In genomic region chr9:87973791-87974292, GRCh38 we compare ENCODE assay signal across 9 cellular contexts. TPM values are rescaled to one million over a fixed set of nuclear protein-coding genes. Genes with fewer than 3 reads are reported as not detected.
DNase-seq lines count a peak whose midpoint lies in the region; ATAC-seq and TF ChIP-seq lines count a peak whose summit lies in the region.
"Had no signal": no experiment of that assay in that cellular context is flagged by ENCODE, and none has a peak within 500 bp of the region (broad histone marks: within the 10 kb centered on the region; RNA-seq: fewer than 3 reads in every experiment).

No MANE protein-coding gene starts in this region.

- H2BK15ac ChIP-seq in neuronal stem cell (ENCODE audit: low read length), result no peak overlapping the region

- no peak for DNase-seq in CD8-positive, alpha-beta T cell
- DNase-seq in NT2/D1 (ENCODE audit: low read depth, low spot score), result no peak
- no peak for DNase-seq in endothelial cell (ENCODE audit: low spot score)
- DNase-seq in neuronal stem cell (ENCODE audit: low spot score), result peak; percentile 12
- no peak for DNase-seq in NCI-H526 treated with DMSO at 0.1 percent for 48 hours (lab: John Stamatoyannopoulos, UW)
- no peak for DNase-seq in dermis blood vessel endothelial cell

- H3K4me2 ChIP-seq in neuronal stem cell (ENCODE audit: insufficient read depth, low read length, poor library complexity, severe bottlenecking), result peak overlapping the region; percentile 89

- H3K23ac ChIP-seq in neuronal stem cell (ENCODE audit: low read depth, low read length, poor library complexity), result no peak overlapping the region

- no peaks in the 10 kb centered on the region for H3K9me3 Mint-ChIP-seq in CD8-positive, alpha-beta T cell
- no peaks in the 10 kb centered on the region for H3K9me3 Mint-ChIP-seq in endothelial cell (ENCODE audit: unreplicated experiment)

- no peak overlapping the region for H3K14ac ChIP-seq in neuronal stem cell (ENCODE audit: low read length)

- H4K8ac ChIP-seq in neuronal stem cell (ENCODE audit: low read depth, low read length), result no peak overlapping the region

- peaks cover 30% of the 10 kb centered on the region for H3K4me1 Mint-ChIP-seq in CD8-positive, alpha-beta T cell (ENCODE audit: low read depth)
- peaks cover 3% of the 10 kb centered on the region for H3K4me1 Mint-ChIP-seq in endothelial cell (ENCODE audit: unreplicated experiment)

- H2AK5ac ChIP-seq in neuronal stem cell (ENCODE audit: low read depth, low read length), result no peak overlapping the region

- CTCF ChIA-PET in CD8-positive, alpha-beta T cell (lab: Charles Lee), result no interaction called here

- no peak overlapping the region for H2BK12ac ChIP-seq in neuronal stem cell (ENCODE audit: low read length)

- no peak overlapping the region for H4K91ac ChIP-seq in neuronal stem cell (ENCODE audit: low read depth, low read length, poor library complexity)

- peak overlapping the region; percentile 31 for H2BK120ac ChIP-seq in neuronal stem cell (ENCODE audit: low read depth, low read length)

- H3K27ac Mint-ChIP-seq in CD8-positive, alpha-beta T cell, result peak overlapping the region; percentile 99
- peak overlapping the region; percentile 49 for H3K27ac Mint-ChIP-seq in endothelial cell (ENCODE audit: unreplicated experiment)

- H3K9me3 ChIP-seq in CD8-positive, alpha-beta T cell (ENCODE audit: low read length), result no peaks in the 10 kb centered on the region
- H3K9me3 ChIP-seq in NT2/D1 (ENCODE audit: insufficient read depth, low read length) (no peaks in the 10 kb centered on the region), neuronal stem cell (replicated peaks in 1 of 2; ENCODE audit: control insufficient read depth in 2 of 2, insufficient read depth in 1 of 2, low read depth in 1 of 2, low read length in 2 of 2) (no peaks in the 10 kb centered on the region)

- H3K9ac ChIP-seq in NT2/D1 (ENCODE audit: insufficient read length, low read depth) (peak overlapping the region; percentile 79), neuronal stem cell (ENCODE audit: low read depth, low read length, poor library complexity) (peak overlapping the region; percentile 56)

- no peaks in the 10 kb centered on the region for H3K27me3 Mint-ChIP-seq in CD8-positive, alpha-beta T cell (ENCODE audit: low read depth)
- peaks cover 8% of the 10 kb centered on the region for H3K27me3 Mint-ChIP-seq in endothelial cell (ENCODE audit: unreplicated experiment)

- intact Hi-C loops in CD8-positive, alpha-beta T cell (cut with DNase I, micrococcal nuclease), result loop anchor here (1.0 to 10.0 kb wide), 5 partner anchors 351 to 1689 kb away; partner anchors contain the start of genes CKS2 (in 1 of the 2), ISCA1 (in 1 of the 2), SPIN1 (in 1 of the 2) and TUT7 (in 1 of the 2)

- no peak overlapping the region for H2BK5ac ChIP-seq in neuronal stem cell (ENCODE audit: low read length)

- no CpG with 5 or more reads among the region's 18 CpGs for WGBS in neuronal stem cell (ENCODE audit: extremely low coverage in 2 of 2, insufficient read length in 2 of 2, insufficient replicate concordance in 1 of 2), 2 donors

- peak overlapping the region; percentile 4 for H3K18ac ChIP-seq in neuronal stem cell (ENCODE audit: low read length)

- no peaks in the 10 kb centered on the region for H3K27me3 ChIP-seq in CD8-positive, alpha-beta T cell (ENCODE audit: insufficient read depth, low read length)
- H3K27me3 ChIP-seq in NT2/D1 (ENCODE audit: insufficient read depth, insufficient read length) (no peaks in the 10 kb centered on the region), neuronal stem cell (ENCODE audit: control insufficient read depth in 3 of 3, insufficient read depth in 3 of 3, low read depth in 1 of 3, low read length in 3 of 3) (no peaks in the 10 kb centered on the region)

- ATAC-seq in CD8-positive, alpha-beta T cell, result no peak
- ATAC-seq in GM19351 (IDR thresholded peaks at IDR 0.05; ENCODE audit: unreplicated experiment), result no peak
- ATAC-seq in GM21619 (IDR thresholded peaks at IDR 0.05; ENCODE audit: unreplicated experiment), result no peak

- H3K4me1 ChIP-seq in CD8-positive, alpha-beta T cell (ENCODE audit: insufficient read depth, low read length), result peaks cover 10% of the 10 kb centered on the region
- H3K4me1 ChIP-seq in NT2/D1 (ENCODE audit: insufficient read depth, insufficient read length), result no peaks in the 10 kb centered on the region
- H3K4me1 ChIP-seq in neuronal stem cell (ENCODE audit: control insufficient read depth in 2 of 2, insufficient read depth in 1 of 2, low read depth in 1 of 2, low read length in 2 of 2), result peaks cover 0 to 3% of the 10 kb centered on the region in 2 donors

- H3K36me3 ChIP-seq in CD8-positive, alpha-beta T cell (ENCODE audit: insufficient read depth, low read length), result peaks cover under 1% of the 10 kb centered on the region
- H3K36me3 ChIP-seq in NT2/D1 (ENCODE audit: insufficient read depth, insufficient read length, low read length), result peaks cover 20% of the 10 kb centered on the region
- peaks cover 0 to 7% of the 10 kb centered on the region in 2 donors for H3K36me3 ChIP-seq in neuronal stem cell (replicated peaks in 1 of 2; ENCODE audit: control insufficient read depth in 2 of 2, insufficient read depth in 2 of 2, low read length in 2 of 2)

- peak overlapping the region; percentile 86 for H3K27ac ChIP-seq in CD8-positive, alpha-beta T cell (ENCODE audit: low read depth, low read length)
- H3K27ac ChIP-seq in neuronal stem cell (replicated peaks; ENCODE audit: low read length), result no peak overlapping the region

- no peak for TF ChIP-seq CTCF in CD8-positive, alpha-beta T cell (IDR thresholded peaks at IDR 0.05)
- no peak for TF ChIP-seq CTCF in endothelial cell (IDR thresholded peaks at IDR 0.05; ENCODE audit: unreplicated experiment)

- peak overlapping the region; percentile 97 for H3K4me3 Mint-ChIP-seq in CD8-positive, alpha-beta T cell
- peak overlapping the region; percentile 80 for H3K4me3 Mint-ChIP-seq in endothelial cell (ENCODE audit: unreplicated experiment)

- H2AFZ ChIP-seq in neuronal stem cell (ENCODE audit: low read length), result peak overlapping the region; percentile 95

- H3K4ac ChIP-seq in neuronal stem cell (ENCODE audit: low read length), result no peak overlapping the region

- POLR2A ChIA-PET in CD8-positive, alpha-beta T cell (lab: Charles Lee), result interaction anchor here (1.0 kb wide), 1 partner anchor 9 kb away, joined by 3 read pairs; no protein-coding TSS in a partner anchor

- peaks cover 26% of the 10 kb centered on the region for H3K36me3 Mint-ChIP-seq in CD8-positive, alpha-beta T cell
- H3K36me3 Mint-ChIP-seq in endothelial cell (ENCODE audit: low read depth, unreplicated experiment), result peaks cover 7% of the 10 kb centered on the region

- H3K4me3 ChIP-seq in CD8-positive, alpha-beta T cell (ENCODE audit: low read depth, low read length), result peak overlapping the region; percentile 81
- H3K4me3 ChIP-seq in NT2/D1 (ENCODE audit: insufficient read length, low read depth), result peak overlapping the region; percentile 81
- H3K4me3 ChIP-seq in neuronal stem cell (ENCODE audit: low read length in 2 of 2), result peak overlapping the region; percentile 82 to 92

- peaks cover 2% of the 10 kb centered on the region for H3K79me1 ChIP-seq in neuronal stem cell (ENCODE audit: low read depth, low read length)

RNA-seq across cellular contexts. Expression of gene CDK20, which starts 0.5 kb away (rescaled TPM):
- 1 to 10 TPM; 3.7 to 4.8 TPM for total RNA-seq in CD8-positive, alpha-beta T cell
- total RNA-seq in endothelial cell (ENCODE audit: unreplicated experiment) (1.4 TPM), dermis blood vessel endothelial cell (0.85 and 0.98 TPM in 2 replicates)
- polyA plus RNA-seq in neuronal stem cell (2013, experiment 1 of 2), result 10.6 TPM
- 9.9 TPM for polyA plus RNA-seq in neuronal stem cell (2013, experiment 2 of 2)

RNA-seq across cellular contexts. Expression of gene SPATA31C1, which starts 56.1 kb away (rescaled TPM):
- not detected for total RNA-seq in CD8-positive, alpha-beta T cell
- not detected for total RNA-seq in endothelial cell (ENCODE audit: unreplicated experiment)
- 0.04 TPM for polyA plus RNA-seq in neuronal stem cell (2013, experiment 1 of 2)
- polyA plus RNA-seq in neuronal stem cell (2013, experiment 2 of 2), result 0.03 TPM
- total RNA-seq in dermis blood vessel endothelial cell, result not detected in 2 replicates
- total RNA-seq: renal cortical epithelial cell had no signal
